Comparison of ENCODE assay signal across 8 cellular contexts in the genomic region with DNA sequence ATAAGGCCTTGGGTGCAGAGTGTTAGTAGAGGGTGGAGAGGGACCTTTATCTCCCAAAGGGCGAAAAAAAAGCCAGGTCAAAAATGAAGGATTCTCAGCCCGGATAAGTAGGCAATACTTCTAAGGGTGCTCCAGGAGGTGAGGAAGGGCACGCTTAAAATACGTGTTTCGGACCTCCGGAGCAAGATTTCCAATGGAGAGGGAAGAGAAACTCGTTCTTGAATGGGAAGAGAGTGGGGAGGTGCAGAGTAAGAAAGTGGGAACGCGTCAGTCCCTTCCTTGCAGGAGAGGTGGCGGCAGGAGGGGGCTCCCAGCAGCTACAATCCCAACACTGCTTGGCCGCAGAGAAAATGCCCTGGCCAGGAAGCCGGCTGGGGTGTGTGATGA. TPM values are rescaled to one million over a fixed set of nuclear protein-coding genes. Genes with fewer than 3 reads are reported as not detected.
A peak's percentile ranks its signal among the peaks of the same experiment; 100 is the strongest.
DNase-seq lines count a peak whose midpoint lies in the region; ATAC-seq and TF ChIP-seq lines count a peak whose summit lies in the region.

No MANE protein-coding gene starts in this region.

- intact Hi-C loops in lower leg skin (cut with DNase I; ENCODE audit: low total_unique reads): no loop called here

- WGBS in lower leg skin, 2 donors: 0 to 2% methylated on average over 12 of the region's 12 CpGs
- 1% methylated on average over 12 of the region's 12 CpGs for WGBS in urinary bladder

- no peaks in the 10 kb centered on the region for H3K27me3 ChIP-seq in BE2C

- DNase-seq in BE2C: no peak
- DNase-seq in astrocyte of the cerebellum (ENCODE audit: low read depth): no peak
- no peak for DNase-seq in lower leg skin (ENCODE audit: low spot score in 2 of 2)
- no peak for DNase-seq in SHP77 treated with DMSO at 0.1 percent for 48 hours (lab: John Stamatoyannopoulos, UW)
- no peak for DNase-seq in activated CD8-positive, alpha-beta memory T cell treated with anti-CD3 and anti-CD28 coated beads for 24 hours
- no peak for DNase-seq in NCI-H2081 (lab: John Stamatoyannopoulos, UW)

- ATAC-seq in HG03175 (IDR thresholded peaks at IDR 0.05; ENCODE audit: unreplicated experiment): peak; percentile 17

- in situ Hi-C loops in astrocyte of the cerebellum (cut with HindIII; ENCODE audit: low sequenced_read_pairs): no loop called here

- no peak for TF ChIP-seq POLR2A in lower leg skin (IDR thresholded peaks at IDR 0.05)

- H3K27ac ChIP-seq in urinary bladder (ENCODE audit: low read depth): peak overlapping the region; percentile 85

- H3K4me1 ChIP-seq in BE2C (no peaks in the 10 kb centered on the region), urinary bladder (ENCODE audit: insufficient read depth) (peaks cover 3% of the 10 kb centered on the region)

- H3K4me3 ChIP-seq in BE2C (ENCODE audit: low read depth, low read length) (peak overlapping the region; percentile 64), astrocyte of the cerebellum (ENCODE audit: low read depth, low read length) (peak overlapping the region; percentile 85), lower leg skin (ENCODE audit: low read depth, poor library complexity, severe bottlenecking) (peak overlapping the region; percentile 65), urinary bladder (ENCODE audit: low read depth, low read length) (peak overlapping the region; percentile 93)

- no peaks in the 10 kb centered on the region for H3K9me3 ChIP-seq in BE2C

- H3K36me3 ChIP-seq in BE2C (no peaks in the 10 kb centered on the region), urinary bladder (ENCODE audit: insufficient read depth) (no peaks in the 10 kb centered on the region)

- TF ChIP-seq CTCF in BE2C (IDR thresholded peaks at IDR 0.05; ENCODE audit: low read depth, low read length): no peak
- no peak for TF ChIP-seq CTCF in astrocyte of the cerebellum (IDR thresholded peaks at IDR 0.05; ENCODE audit: low read depth, low read length, missing control alignments)
- TF ChIP-seq CTCF in lower leg skin (IDR thresholded peaks at IDR 0.05): no peak

RNA-seq across cellular contexts. Expression of gene EFCAB14, which starts 0.6 kb away (rescaled TPM):
- polyA plus RNA-seq in BE2C (2012; ENCODE audit: insufficient read depth, insufficient read length, low read depth): 3.5 TPM
- total RNA-seq in lower leg skin (100 to 1,000 TPM in 2 of 4 donors, 10 to 100 TPM in 2; 71.5 to 138 (median 106) TPM), urinary bladder (115 TPM)
- 58.6 TPM for polyA plus RNA-seq in urinary bladder

RNA-seq across cellular contexts. Expression of gene TEX38, which starts 46.7 kb away (rescaled TPM):
- not detected for polyA plus RNA-seq in BE2C (2012; ENCODE audit: insufficient read depth, insufficient read length, low read depth)
- total RNA-seq in lower leg skin (not detected), urinary bladder (not detected)
- polyA plus RNA-seq in urinary bladder: not detected

RNA-seq across cellular contexts. Expression of gene ATPAF1, which starts 50.2 kb away (rescaled TPM):
- 28.3 TPM for polyA plus RNA-seq in BE2C (2012; ENCODE audit: insufficient read depth, insufficient read length, low read depth)
- total RNA-seq in lower leg skin: 10 to 100 TPM; 20.4 to 33.7 (median 29.9) TPM
- total RNA-seq in urinary bladder: 33.3 TPM
- 36.3 TPM for polyA plus RNA-seq in urinary bladder
